ENCODE assay signal across 1 cellular context in genomic region chr12:56878010-56878339, GRCh38.
TF ChIP-seq lines count a peak whose summit lies in the region.

No MANE protein-coding gene starts in this region.

TF ChIP-seq in K562, 482 proteins besides CTCF, POLR2A, EP300 and RAD21 (continued from another document and continues in another):
- TF ChIP-seq, protein P1, sequence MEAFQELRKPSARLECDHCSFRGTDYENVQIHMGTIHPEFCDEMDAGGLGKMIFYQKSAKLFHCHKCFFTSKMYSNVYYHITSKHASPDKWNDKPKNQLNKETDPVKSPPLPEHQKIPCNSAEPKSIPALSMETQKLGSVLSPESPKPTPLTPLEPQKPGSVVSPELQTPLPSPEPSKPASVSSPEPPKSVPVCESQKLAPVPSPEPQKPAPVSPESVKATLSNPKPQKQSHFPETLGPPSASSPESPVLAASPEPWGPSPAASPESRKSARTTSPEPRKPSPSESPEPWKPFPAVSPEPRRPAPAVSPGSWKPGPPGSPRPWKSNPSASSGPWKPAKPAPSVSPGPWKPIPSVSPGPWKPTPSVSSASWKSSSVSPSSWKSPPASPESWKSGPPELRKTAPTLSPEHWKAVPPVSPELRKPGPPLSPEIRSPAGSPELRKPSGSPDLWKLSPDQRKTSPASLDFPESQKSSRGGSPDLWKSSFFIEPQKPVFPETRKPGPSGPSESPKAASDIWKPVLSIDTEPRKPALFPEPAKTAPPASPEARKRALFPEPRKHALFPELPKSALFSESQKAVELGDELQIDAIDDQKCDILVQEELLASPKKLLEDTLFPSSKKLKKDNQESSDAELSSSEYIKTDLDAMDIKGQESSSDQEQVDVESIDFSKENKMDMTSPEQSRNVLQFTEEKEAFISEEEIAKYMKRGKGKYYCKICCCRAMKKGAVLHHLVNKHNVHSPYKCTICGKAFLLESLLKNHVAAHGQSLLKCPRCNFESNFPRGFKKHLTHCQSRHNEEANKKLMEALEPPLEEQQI (IDR thresholded peaks at IDR 0.05), result peak; percentile 46; the same call in 1 of the 2 replicates
- TF ChIP-seq SMARCC2 (IDR thresholded peaks at IDR 0.05; ENCODE audit: low read depth) (0 out of 2 replicates have a peak, but pooled peaks have one; percentile 38), RBFOX2 (IDR thresholded peaks at IDR 0.05; ENCODE audit: low read depth, low read length) (no peak), SPI1 (IDR thresholded peaks at IDR 0.05; ENCODE audit: borderline replicate concordance, low read depth, low read length) (no peak), ELK3 (CRISPR knock-in tag; IDR thresholded peaks at IDR 0.05) (no peak), ZNF124 (CRISPR knock-in tag; IDR thresholded peaks at IDR 0.05) (no peak), ZNF655 (CRISPR knock-in tag; IDR thresholded peaks at IDR 0.05) (no peak), TBL1XR1 (IDR thresholded peaks at IDR 0.05; ENCODE audit: low read length in 2 of 2) (peak in 1 of 2 experiments; percentile 46; a peak in 1 of 4 replicates), SREBF1 (IDR thresholded peaks at IDR 0.05; ENCODE audit: borderline replicate concordance, low read depth, low read length) (no peak), RHOXF2B (CRISPR knock-in tag; conservative IDR thresholded peaks at IDR 0.05) (no peak), MEIS2 (IDR thresholded peaks at IDR 0.05; ENCODE audit: partially characterized antibody) (peak; percentile 99), MYBL2 (IDR thresholded peaks at IDR 0.05; ENCODE audit: low read depth) (no peak), MYBL2 (CRISPR knock-in tag; IDR thresholded peaks at IDR 0.05; ENCODE audit: borderline replicate concordance) (no peak), BHLHE40 (IDR thresholded peaks at IDR 0.05; ENCODE audit: low read length) (peak; percentile 24; the same call in 1 of the 2 replicates), CEBPB (tag; IDR thresholded peaks at IDR 0.05) (peak; percentile 94), HMGN3 (IDR thresholded peaks at IDR 0.05; ENCODE audit: borderline replicate concordance, extremely low read depth, insufficient read length, low read depth, low read length) (no peak), ZNF57 (CRISPR knock-in tag; IDR thresholded peaks at IDR 0.05) (no peak), CBFB (CRISPR knock-in tag; IDR thresholded peaks at IDR 0.05) (no peak), CBFA2T2 (conservative IDR thresholded peaks at IDR 0.05) (peak; percentile 94), MXD1 (CRISPR knock-in tag; IDR thresholded peaks at IDR 0.05; ENCODE audit: borderline replicate concordance, poor library complexity, severe bottlenecking) (no peak), POLR2AphosphoS2 (IDR thresholded peaks at IDR 0.05; ENCODE audit: low read length) (no peak), NCOR1 (IDR thresholded peaks at IDR 0.05) (peak; percentile 86), RNF2 (IDR thresholded peaks at IDR 0.05) (peak; percentile 61; the same call in 1 of the 2 replicates), ZKSCAN1 (IDR thresholded peaks at IDR 0.05; ENCODE audit: low read depth, low read length) (no peak), TOE1 (IDR thresholded peaks at IDR 0.05; ENCODE audit: borderline replicate concordance) (no peak), TOE1 (CRISPR knock-in tag; IDR thresholded peaks at IDR 0.05; ENCODE audit: borderline replicate concordance, low read depth) (no peak), RFX1 (IDR thresholded peaks at IDR 0.05) (peak; percentile 25; the same call in 1 of the 2 replicates), SP1 (CRISPR knock-in tag; IDR thresholded peaks at IDR 0.05) (no peak), ID3 (CRISPR knock-in tag; IDR thresholded peaks at IDR 0.05) (no peak), ID3 (tag; IDR thresholded peaks at IDR 0.05) (no peak), SOX6 (IDR thresholded peaks at IDR 0.05) (peak; percentile 95), SMARCA4 (IDR thresholded peaks at IDR 0.05) (peak; percentile 82), BDP1 (IDR thresholded peaks at IDR 0.05; ENCODE audit: insufficient read depth, insufficient read length) (no peak), PURB (CRISPR knock-in tag; IDR thresholded peaks at IDR 0.05; ENCODE audit: low read depth) (no peak), TRIM24 (IDR thresholded peaks at IDR 0.05) (peak; percentile 94 to 95), DACH1 (IDR thresholded peaks at IDR 0.05; ENCODE audit: partially characterized antibody) (peak; percentile 57), PHF20 (IDR thresholded peaks at IDR 0.05; ENCODE audit: partially characterized antibody) (no peak), ZFX (CRISPR knock-in tag; IDR thresholded peaks at IDR 0.05) (no peak), HNRNPL (IDR thresholded peaks at IDR 0.05; ENCODE audit: low read depth, low read length) (no peak)
- TF ChIP-seq, protein P2, sequence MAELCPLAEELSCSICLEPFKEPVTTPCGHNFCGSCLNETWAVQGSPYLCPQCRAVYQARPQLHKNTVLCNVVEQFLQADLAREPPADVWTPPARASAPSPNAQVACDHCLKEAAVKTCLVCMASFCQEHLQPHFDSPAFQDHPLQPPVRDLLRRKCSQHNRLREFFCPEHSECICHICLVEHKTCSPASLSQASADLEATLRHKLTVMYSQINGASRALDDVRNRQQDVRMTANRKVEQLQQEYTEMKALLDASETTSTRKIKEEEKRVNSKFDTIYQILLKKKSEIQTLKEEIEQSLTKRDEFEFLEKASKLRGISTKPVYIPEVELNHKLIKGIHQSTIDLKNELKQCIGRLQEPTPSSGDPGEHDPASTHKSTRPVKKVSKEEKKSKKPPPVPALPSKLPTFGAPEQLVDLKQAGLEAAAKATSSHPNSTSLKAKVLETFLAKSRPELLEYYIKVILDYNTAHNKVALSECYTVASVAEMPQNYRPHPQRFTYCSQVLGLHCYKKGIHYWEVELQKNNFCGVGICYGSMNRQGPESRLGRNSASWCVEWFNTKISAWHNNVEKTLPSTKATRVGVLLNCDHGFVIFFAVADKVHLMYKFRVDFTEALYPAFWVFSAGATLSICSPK (IDR thresholded peaks at IDR 0.05; ENCODE audit: borderline replicate concordance), result no peak
- TF ChIP-seq, protein P3, sequence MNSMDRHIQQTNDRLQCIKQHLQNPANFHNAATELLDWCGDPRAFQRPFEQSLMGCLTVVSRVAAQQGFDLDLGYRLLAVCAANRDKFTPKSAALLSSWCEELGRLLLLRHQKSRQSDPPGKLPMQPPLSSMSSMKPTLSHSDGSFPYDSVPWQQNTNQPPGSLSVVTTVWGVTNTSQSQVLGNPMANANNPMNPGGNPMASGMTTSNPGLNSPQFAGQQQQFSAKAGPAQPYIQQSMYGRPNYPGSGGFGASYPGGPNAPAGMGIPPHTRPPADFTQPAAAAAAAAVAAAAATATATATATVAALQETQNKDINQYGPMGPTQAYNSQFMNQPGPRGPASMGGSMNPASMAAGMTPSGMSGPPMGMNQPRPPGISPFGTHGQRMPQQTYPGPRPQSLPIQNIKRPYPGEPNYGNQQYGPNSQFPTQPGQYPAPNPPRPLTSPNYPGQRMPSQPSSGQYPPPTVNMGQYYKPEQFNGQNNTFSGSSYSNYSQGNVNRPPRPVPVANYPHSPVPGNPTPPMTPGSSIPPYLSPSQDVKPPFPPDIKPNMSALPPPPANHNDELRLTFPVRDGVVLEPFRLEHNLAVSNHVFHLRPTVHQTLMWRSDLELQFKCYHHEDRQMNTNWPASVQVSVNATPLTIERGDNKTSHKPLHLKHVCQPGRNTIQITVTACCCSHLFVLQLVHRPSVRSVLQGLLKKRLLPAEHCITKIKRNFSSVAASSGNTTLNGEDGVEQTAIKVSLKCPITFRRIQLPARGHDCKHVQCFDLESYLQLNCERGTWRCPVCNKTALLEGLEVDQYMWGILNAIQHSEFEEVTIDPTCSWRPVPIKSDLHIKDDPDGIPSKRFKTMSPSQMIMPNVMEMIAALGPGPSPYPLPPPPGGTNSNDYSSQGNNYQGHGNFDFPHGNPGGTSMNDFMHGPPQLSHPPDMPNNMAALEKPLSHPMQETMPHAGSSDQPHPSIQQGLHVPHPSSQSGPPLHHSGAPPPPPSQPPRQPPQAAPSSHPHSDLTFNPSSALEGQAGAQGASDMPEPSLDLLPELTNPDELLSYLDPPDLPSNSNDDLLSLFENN (IDR thresholded peaks at IDR 0.05; ENCODE audit: low read depth in 2 of 2, low read length in 2 of 2), result 0 out of 4 replicates have a peak, but pooled peaks of 1 of the 2 experiments have one; percentile 49
- TF ChIP-seq, protein P4, sequence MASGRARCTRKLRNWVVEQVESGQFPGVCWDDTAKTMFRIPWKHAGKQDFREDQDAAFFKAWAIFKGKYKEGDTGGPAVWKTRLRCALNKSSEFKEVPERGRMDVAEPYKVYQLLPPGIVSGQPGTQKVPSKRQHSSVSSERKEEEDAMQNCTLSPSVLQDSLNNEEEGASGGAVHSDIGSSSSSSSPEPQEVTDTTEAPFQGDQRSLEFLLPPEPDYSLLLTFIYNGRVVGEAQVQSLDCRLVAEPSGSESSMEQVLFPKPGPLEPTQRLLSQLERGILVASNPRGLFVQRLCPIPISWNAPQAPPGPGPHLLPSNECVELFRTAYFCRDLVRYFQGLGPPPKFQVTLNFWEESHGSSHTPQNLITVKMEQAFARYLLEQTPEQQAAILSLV (tag; IDR thresholded peaks at IDR 0.05), result 0 out of 2 replicates have a peak, but pooled peaks have one; percentile 39
- TF ChIP-seq, protein P5, sequence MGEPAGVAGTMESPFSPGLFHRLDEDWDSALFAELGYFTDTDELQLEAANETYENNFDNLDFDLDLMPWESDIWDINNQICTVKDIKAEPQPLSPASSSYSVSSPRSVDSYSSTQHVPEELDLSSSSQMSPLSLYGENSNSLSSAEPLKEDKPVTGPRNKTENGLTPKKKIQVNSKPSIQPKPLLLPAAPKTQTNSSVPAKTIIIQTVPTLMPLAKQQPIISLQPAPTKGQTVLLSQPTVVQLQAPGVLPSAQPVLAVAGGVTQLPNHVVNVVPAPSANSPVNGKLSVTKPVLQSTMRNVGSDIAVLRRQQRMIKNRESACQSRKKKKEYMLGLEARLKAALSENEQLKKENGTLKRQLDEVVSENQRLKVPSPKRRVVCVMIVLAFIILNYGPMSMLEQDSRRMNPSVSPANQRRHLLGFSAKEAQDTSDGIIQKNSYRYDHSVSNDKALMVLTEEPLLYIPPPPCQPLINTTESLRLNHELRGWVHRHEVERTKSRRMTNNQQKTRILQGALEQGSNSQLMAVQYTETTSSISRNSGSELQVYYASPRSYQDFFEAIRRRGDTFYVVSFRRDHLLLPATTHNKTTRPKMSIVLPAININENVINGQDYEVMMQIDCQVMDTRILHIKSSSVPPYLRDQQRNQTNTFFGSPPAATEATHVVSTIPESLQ (CRISPR knock-in tag; IDR thresholded peaks at IDR 0.05), result no peak
- TF ChIP-seq, protein P6, sequence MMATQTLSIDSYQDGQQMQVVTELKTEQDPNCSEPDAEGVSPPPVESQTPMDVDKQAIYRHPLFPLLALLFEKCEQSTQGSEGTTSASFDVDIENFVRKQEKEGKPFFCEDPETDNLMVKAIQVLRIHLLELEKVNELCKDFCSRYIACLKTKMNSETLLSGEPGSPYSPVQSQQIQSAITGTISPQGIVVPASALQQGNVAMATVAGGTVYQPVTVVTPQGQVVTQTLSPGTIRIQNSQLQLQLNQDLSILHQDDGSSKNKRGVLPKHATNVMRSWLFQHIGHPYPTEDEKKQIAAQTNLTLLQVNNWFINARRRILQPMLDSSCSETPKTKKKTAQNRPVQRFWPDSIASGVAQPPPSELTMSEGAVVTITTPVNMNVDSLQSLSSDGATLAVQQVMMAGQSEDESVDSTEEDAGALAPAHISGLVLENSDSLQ (IDR thresholded peaks at IDR 0.05), result peak; percentile 92
- TF ChIP-seq, protein P7, sequence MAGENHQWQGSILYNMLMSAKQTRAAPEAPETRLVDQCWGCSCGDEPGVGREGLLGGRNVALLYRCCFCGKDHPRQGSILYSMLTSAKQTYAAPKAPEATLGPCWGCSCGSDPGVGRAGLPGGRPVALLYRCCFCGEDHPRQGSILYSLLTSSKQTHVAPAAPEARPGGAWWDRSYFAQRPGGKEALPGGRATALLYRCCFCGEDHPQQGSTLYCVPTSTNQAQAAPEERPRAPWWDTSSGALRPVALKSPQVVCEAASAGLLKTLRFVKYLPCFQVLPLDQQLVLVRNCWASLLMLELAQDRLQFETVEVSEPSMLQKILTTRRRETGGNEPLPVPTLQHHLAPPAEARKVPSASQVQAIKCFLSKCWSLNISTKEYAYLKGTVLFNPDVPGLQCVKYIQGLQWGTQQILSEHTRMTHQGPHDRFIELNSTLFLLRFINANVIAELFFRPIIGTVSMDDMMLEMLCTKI (IDR thresholded peaks at IDR 0.05; ENCODE audit: partially characterized antibody), result no peak
- TF ChIP-seq, protein P8, sequence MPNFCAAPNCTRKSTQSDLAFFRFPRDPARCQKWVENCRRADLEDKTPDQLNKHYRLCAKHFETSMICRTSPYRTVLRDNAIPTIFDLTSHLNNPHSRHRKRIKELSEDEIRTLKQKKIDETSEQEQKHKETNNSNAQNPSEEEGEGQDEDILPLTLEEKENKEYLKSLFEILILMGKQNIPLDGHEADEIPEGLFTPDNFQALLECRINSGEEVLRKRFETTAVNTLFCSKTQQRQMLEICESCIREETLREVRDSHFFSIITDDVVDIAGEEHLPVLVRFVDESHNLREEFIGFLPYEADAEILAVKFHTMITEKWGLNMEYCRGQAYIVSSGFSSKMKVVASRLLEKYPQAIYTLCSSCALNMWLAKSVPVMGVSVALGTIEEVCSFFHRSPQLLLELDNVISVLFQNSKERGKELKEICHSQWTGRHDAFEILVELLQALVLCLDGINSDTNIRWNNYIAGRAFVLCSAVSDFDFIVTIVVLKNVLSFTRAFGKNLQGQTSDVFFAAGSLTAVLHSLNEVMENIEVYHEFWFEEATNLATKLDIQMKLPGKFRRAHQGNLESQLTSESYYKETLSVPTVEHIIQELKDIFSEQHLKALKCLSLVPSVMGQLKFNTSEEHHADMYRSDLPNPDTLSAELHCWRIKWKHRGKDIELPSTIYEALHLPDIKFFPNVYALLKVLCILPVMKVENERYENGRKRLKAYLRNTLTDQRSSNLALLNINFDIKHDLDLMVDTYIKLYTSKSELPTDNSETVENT (CRISPR knock-in tag; IDR thresholded peaks at IDR 0.05), result no peak
